In the genomic region with DNA sequence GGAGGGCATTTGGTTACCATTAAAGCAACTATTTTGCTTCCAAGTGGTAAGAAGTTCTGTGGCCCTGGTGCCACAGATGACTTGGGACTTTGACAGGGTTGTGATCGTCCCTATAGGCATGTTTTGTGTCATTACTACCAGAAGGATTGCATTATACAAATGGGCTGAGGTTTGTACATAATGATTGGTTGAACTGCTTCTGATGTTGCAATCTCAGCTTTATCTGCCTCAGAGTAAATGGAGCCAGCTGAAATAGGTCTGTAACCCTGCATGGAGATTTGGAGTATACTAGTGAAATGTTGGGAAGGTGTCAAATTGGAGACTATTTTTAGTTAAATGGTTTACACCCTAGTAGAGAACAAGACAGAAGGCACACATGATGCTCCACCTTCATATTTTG, we compare ENCODE assay signal across 15 cellular contexts. TPM values are rescaled to one million over a fixed set of nuclear protein-coding genes. Genes with fewer than 3 reads are reported as not detected.
DNase-seq lines count a peak whose midpoint lies in the region; ATAC-seq and TF ChIP-seq lines count a peak whose summit lies in the region.
"Had no signal": no experiment of that assay in that cellular context is flagged by ENCODE, and none has a peak within 500 bp of the region (broad histone marks: within the 10 kb centered on the region; RNA-seq: fewer than 3 reads in every experiment).

No MANE protein-coding gene starts in this region.

- DNase-seq in NB4 (ENCODE audit: low read depth) (peak; percentile 39), coronary artery (ENCODE audit: low spot score) (no peak), left lung (no peak), ACHN (no peak), A172 (ENCODE audit: low spot score) (no peak)
- DNase-seq: activated CD4-positive, alpha-beta T cell treated with anti-CD3 and anti-CD28 coated beads, Interleukin-2, amount 10 ng/mL, durations not matched to agents 7 days and 5 days; NCI-H1105 treated with DMSO at 0.1 percent for 48 hours; NCI-H345; stimulated activated CD4-positive, alpha-beta T cell treated with anti-CD3 and anti-CD28 coated beads, Interleukin-4, amount 100 ng/mL, for 24 hours; stimulated activated naive B cell treated with anti-CD40 and anti-IgM and Interleukin-4, amounts not matched to agents 10 μg/mL and 1 μg/mL and 100 μg/mL, for 72 hours had no signal

- no peak for TF ChIP-seq POLR2A in NB4 (IDR thresholded peaks at IDR 0.05; ENCODE audit: extremely low read depth, insufficient read length)

- ATAC-seq in left lung, result peak; percentile 31
- ATAC-seq in HG02588 (IDR thresholded peaks at IDR 0.05; ENCODE audit: unreplicated experiment), result no peak
- no peak for ATAC-seq in HG03280 (IDR thresholded peaks at IDR 0.05; ENCODE audit: unreplicated experiment)
- ATAC-seq: Panc1; stimulated activated naive B cell treated with anti-CD40 and anti-IgM and Interleukin-4, amounts not matched to agents 10 μg/mL and 1 μg/mL and 100 μg/mL, for 72 hours had no signal

- peak overlapping the region in 1 of 5 donors; percentile 0 for H3K9ac ChIP-seq in subcutaneous abdominal adipose tissue (ENCODE audit: low read length in 5 of 5)

- no peaks in the 10 kb centered on the region for H3K27me3 ChIP-seq in left lung
- H3K27me3 ChIP-seq in subcutaneous abdominal adipose tissue (ENCODE audit: control insufficient read depth in 5 of 5, insufficient read depth in 4 of 5, low read length in 5 of 5), result no peaks in the 10 kb centered on the region
- H3K27me3 ChIP-seq: ovary had no signal

- TF ChIP-seq CTCF in NB4 (IDR thresholded peaks at IDR 0.05; ENCODE audit: low read depth, low read length) (no peak), coronary artery (IDR thresholded peaks at IDR 0.05) (no peak), left lung (IDR thresholded peaks at IDR 0.05) (no peak)

- in situ Hi-C loops in ACHN (cut with HindIII; ENCODE audit: low pct_ligation_motif_present, low pct_unique_long_range_greater_than_20kb, low sequenced_read_pairs), result no loop called here

- intact Hi-C loops in left lung (cut with DNase I), result no loop called here

- H3K27ac ChIP-seq in coronary artery, result peak overlapping the region; percentile 18 to 39
- peak overlapping the region in 1 of 2 donors; percentile 13 for H3K27ac ChIP-seq in left lung
- H3K27ac ChIP-seq in subcutaneous abdominal adipose tissue (ENCODE audit: low read depth, low read length), result peak overlapping the region; percentile 2

- no peaks in the 10 kb centered on the region for H3K9me3 ChIP-seq in left lung
- H3K9me3 ChIP-seq in subcutaneous abdominal adipose tissue (ENCODE audit: control insufficient read depth in 5 of 5, low read length in 5 of 5), result no peaks in the 10 kb centered on the region
- H3K9me3 ChIP-seq: ovary had no signal

- H3K4me1 ChIP-seq in left lung (no peaks in the 10 kb centered on the region), subcutaneous abdominal adipose tissue (ENCODE audit: control insufficient read depth in 5 of 5, insufficient read depth in 5 of 5, low read length in 5 of 5) (peaks cover 2 to 14% (median 12%) of the 10 kb centered on the region in 5 donors)

- H3K36me3 ChIP-seq in left lung (no peaks in the 10 kb centered on the region), subcutaneous abdominal adipose tissue (ENCODE audit: control insufficient read depth in 5 of 5, insufficient read depth in 5 of 5, low read length in 5 of 5) (no peaks in the 10 kb centered on the region)
- H3K36me3 ChIP-seq: ovary had no signal

- no peak overlapping the region for H3K4me3 ChIP-seq in NB4 (ENCODE audit: low read depth, low read length)
- peak overlapping the region; percentile 8 for H3K4me3 ChIP-seq in coronary artery
- H3K4me3 ChIP-seq in left lung, result no peak overlapping the region
- H3K4me3 ChIP-seq in subcutaneous abdominal adipose tissue (ENCODE audit: low read depth in 1 of 5, low read length in 5 of 5), result no peak overlapping the region
- H3K4me3 ChIP-seq: ovary had no signal

RNA-seq across cellular contexts. Expression of gene SEPTIN7, which starts 46.1 kb away (rescaled TPM):
- 100 to 1,000 TPM; 174 to 192 TPM for total RNA-seq in left lung
- 660 and 790 TPM in 2 replicates for total RNA-seq in A172 (2014; rRNA removed; shearing (Covaris generic))

RNA-seq across cellular contexts. Expression of gene HERPUD2, which starts 59.8 kb away (rescaled TPM):
- 10 to 100 TPM; 31.3 to 31.6 TPM for total RNA-seq in left lung
- total RNA-seq in A172 (2014; rRNA removed; shearing (Covaris generic)), result 19.6 and 22.7 TPM in 2 replicates
